ENCODE assay signal across 1 cellular context in the genomic region with DNA sequence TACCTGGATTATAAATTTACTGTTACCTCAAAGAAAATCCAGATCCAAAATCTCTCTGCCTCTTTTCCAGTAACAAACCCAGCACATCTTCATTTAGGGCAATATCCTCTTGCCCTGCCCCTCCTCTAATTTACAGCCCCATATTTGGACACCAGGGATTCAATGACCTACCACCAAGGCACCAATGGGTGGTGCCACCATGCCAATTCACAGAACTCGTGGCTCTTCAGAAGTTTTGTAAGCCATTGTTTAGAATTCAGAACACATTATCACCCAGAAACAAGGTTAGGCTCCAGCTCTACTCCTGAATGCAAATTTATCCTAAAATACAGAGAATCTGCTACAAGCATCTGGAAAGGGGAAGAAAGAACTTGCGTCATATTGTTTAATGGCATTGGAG.
TF ChIP-seq lines count a peak whose summit lies in the region.

No MANE protein-coding gene starts in this region.

TF ChIP-seq in SK-N-SH, 30 proteins besides CTCF, POLR2A, EP300 and RAD21 (continued from another document):
- TF ChIP-seq, protein P1, sequence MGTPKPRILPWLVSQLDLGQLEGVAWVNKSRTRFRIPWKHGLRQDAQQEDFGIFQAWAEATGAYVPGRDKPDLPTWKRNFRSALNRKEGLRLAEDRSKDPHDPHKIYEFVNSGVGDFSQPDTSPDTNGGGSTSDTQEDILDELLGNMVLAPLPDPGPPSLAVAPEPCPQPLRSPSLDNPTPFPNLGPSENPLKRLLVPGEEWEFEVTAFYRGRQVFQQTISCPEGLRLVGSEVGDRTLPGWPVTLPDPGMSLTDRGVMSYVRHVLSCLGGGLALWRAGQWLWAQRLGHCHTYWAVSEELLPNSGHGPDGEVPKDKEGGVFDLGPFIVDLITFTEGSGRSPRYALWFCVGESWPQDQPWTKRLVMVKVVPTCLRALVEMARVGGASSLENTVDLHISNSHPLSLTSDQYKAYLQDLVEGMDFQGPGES (IDR thresholded peaks at IDR 0.05; ENCODE audit: low read depth, low read length), result no peak
- TF ChIP-seq, protein P2, sequence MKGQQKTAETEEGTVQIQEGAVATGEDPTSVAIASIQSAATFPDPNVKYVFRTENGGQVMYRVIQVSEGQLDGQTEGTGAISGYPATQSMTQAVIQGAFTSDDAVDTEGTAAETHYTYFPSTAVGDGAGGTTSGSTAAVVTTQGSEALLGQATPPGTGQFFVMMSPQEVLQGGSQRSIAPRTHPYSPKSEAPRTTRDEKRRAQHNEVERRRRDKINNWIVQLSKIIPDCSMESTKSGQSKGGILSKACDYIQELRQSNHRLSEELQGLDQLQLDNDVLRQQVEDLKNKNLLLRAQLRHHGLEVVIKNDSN (IDR thresholded peaks at IDR 0.05; ENCODE audit: borderline replicate concordance, low read depth), result no peak
- TF ChIP-seq ELF1 (IDR thresholded peaks at IDR 0.05), result no peak
- no peak for TF ChIP-seq ZBTB33 (IDR thresholded peaks at IDR 0.05; ENCODE audit: borderline replicate concordance, low read depth)
- no peak for TF ChIP-seq TCF12 (IDR thresholded peaks at IDR 0.05)
- TF ChIP-seq GATA2 (CRISPR knock-in tag; IDR thresholded peaks at IDR 0.05), result no peak
- no peak for TF ChIP-seq CHD2 (IDR thresholded peaks at IDR 0.05; ENCODE audit: low read length, partially characterized antibody)
- no peak for TF ChIP-seq JUND (IDR thresholded peaks at IDR 0.05)
- TF ChIP-seq YY1 (IDR thresholded peaks at IDR 0.05; ENCODE audit: low read depth), result no peak
- no peak for TF ChIP-seq FOXJ3 (CRISPR knock-in tag; IDR thresholded peaks at IDR 0.05)
- no peak for TF ChIP-seq GABPA (IDR thresholded peaks at IDR 0.05; ENCODE audit: low read depth)
- no peak for TF ChIP-seq RXRA (IDR thresholded peaks at IDR 0.05; ENCODE audit: borderline replicate concordance, low read depth)
TF ChIP-seq in SK-N-SH: peak in this region for 0.
